Comparison of ENCODE assay signal across 1 cellular context in genomic region chrX:96126182-96126581, GRCh38.
TF ChIP-seq lines count a peak whose summit lies in the region.

No MANE protein-coding gene starts in this region.

TF ChIP-seq in SK-N-SH, 30 proteins besides CTCF, POLR2A, EP300 and RAD21 (continued from another document):
- no peak for TF ChIP-seq ZBTB33 (IDR thresholded peaks at IDR 0.05; ENCODE audit: borderline replicate concordance, low read depth)
- no peak for TF ChIP-seq FOXM1 (IDR thresholded peaks at IDR 0.05; ENCODE audit: low read depth)
- TF ChIP-seq FOSL2 (IDR thresholded peaks at IDR 0.05; ENCODE audit: borderline replicate concordance, low read depth): no peak
- TF ChIP-seq RCOR1 (IDR thresholded peaks at IDR 0.05; ENCODE audit: low read length): no peak
- no peak for TF ChIP-seq GABPA (IDR thresholded peaks at IDR 0.05; ENCODE audit: low read depth)
- TF ChIP-seq YY1 (IDR thresholded peaks at IDR 0.05; ENCODE audit: low read depth): no peak
- TF ChIP-seq MEF2A (IDR thresholded peaks at IDR 0.05; ENCODE audit: borderline replicate concordance, low read depth): no peak
- TF ChIP-seq TAF1 (IDR thresholded peaks at IDR 0.05; ENCODE audit: borderline replicate concordance, low read depth, low read length): no peak
- no peak for TF ChIP-seq SMC3 (IDR thresholded peaks at IDR 0.05; ENCODE audit: low read depth, low read length)
- TF ChIP-seq CHD2 (IDR thresholded peaks at IDR 0.05; ENCODE audit: low read length, partially characterized antibody): no peak
- TF ChIP-seq IRF3 (IDR thresholded peaks at IDR 0.05; ENCODE audit: low read depth, low read length): no peak
- TF ChIP-seq GATA2 (CRISPR knock-in tag; IDR thresholded peaks at IDR 0.05): no peak
- TF ChIP-seq ELF1 (IDR thresholded peaks at IDR 0.05): no peak
- no peak for TF ChIP-seq FOXJ3 (CRISPR knock-in tag; IDR thresholded peaks at IDR 0.05)
- TF ChIP-seq MXI1 (IDR thresholded peaks at IDR 0.05; ENCODE audit: low read depth, low read length): no peak
- TF ChIP-seq USF2 (IDR thresholded peaks at IDR 0.05; ENCODE audit: borderline replicate concordance, low read depth, low read length): no peak
